In the genomic region with DNA sequence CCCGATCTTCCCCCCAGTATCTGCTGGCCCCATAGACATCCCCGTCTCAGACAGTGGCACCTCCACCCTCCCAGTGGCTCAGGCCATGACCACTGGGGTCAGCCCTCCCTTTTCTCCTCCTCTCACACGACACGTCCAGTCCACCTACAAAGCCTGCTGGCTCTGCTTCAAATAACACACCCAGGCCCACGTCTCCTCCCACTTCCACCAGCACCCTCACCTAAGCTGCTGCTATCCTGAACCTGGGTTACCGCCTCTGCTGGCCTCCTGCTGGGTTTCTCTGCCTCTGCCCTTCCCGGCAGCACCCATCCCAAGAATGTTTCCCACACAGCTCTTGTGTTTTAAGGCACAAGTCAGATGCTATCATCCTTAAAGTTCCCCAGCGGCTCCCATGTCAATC, we compare ENCODE assay signal across 20 cellular contexts. TPM values are rescaled to one million over a fixed set of nuclear protein-coding genes. Genes with fewer than 3 reads are reported as not detected.
"Had no signal": no experiment of that assay in that cellular context is flagged by ENCODE, and none has a peak within 500 bp of the region (broad histone marks: within the 10 kb centered on the region; RNA-seq: fewer than 3 reads in every experiment).

No MANE protein-coding gene starts in this region.

- H3K4me3 ChIP-seq: dorsolateral prefrontal cortex, lung, spleen, tibial artery had no signal

- DNase-seq: activated CD4-positive, alpha-beta T cell treated with anti-CD3 and anti-CD28 coated beads, Interleukin-2, amount 10 ng/mL, durations not matched to agents 7 days and 5 days; activated CD8-positive, alpha-beta T cell treated with anti-CD3 and anti-CD28 coated beads, Interleukin-2, amount 10 ng/mL, durations not matched to agents 7 days and 5 days; activated T-cell treated with anti-CD3 and anti-CD28 coated beads, Interleukin-2, amount 50 U/mL, for 24 hours; amniotic stem cell; caudate nucleus; dorsolateral prefrontal cortex; endodermal cell; foreskin keratinocyte; hypothalamus; midbrain; nephron progenitor cell; spleen; stimulated activated CD4-positive, alpha-beta T cell treated with anti-CD3 and anti-CD28 coated beads, Interleukin-4, amount 100 ng/mL, for 4 hours; stimulated activated naive B cell treated with anti-CD40 and anti-IgM and Interleukin-4, amounts not matched to agents 10 μg/mL and 1 μg/mL and 100 μg/mL, for 72 hours had no signal

- H3K9me3 Mint-ChIP-seq: activated CD4-positive, alpha-beta T cell treated with anti-CD3 and anti-CD28 coated beads, Interleukin-2, amount 10 ng/mL, durations not matched to agents 7 days and 5 days; activated T-cell treated with anti-CD3 and anti-CD28 coated beads, Interleukin-2, amount 50 U/mL, for 24 hours; stimulated activated naive B cell treated with anti-CD40 and anti-IgM and Interleukin-4, amounts not matched to agents 10 μg/mL and 1 μg/mL and 100 μg/mL, for 72 hours had no signal

- H3K9me3 ChIP-seq: spleen, tibial artery had no signal

- H3K36me3 ChIP-seq: tibial artery had no signal

- H3K4me1 Mint-ChIP-seq: endodermal cell; stimulated activated naive B cell treated with anti-CD40 and anti-IgM and Interleukin-4, amounts not matched to agents 10 μg/mL and 1 μg/mL and 100 μg/mL, for 72 hours had no signal

- H3K4me1 ChIP-seq: foreskin keratinocyte, spleen, tibial artery had no signal

- H3K4me3 Mint-ChIP-seq: activated CD4-positive, alpha-beta T cell treated with anti-CD3 and anti-CD28 coated beads, Interleukin-2, amount 10 ng/mL, durations not matched to agents 7 days and 5 days; activated CD8-positive, alpha-beta T cell treated with anti-CD3 and anti-CD28 coated beads, Interleukin-2, amount 10 ng/mL, durations not matched to agents 7 days and 5 days; activated naive CD8-positive, alpha-beta T cell; activated T-cell treated with anti-CD3 and anti-CD28 coated beads, Interleukin-2, amount 50 U/mL, for 24 hours; endodermal cell; nephron progenitor cell; stimulated activated naive B cell treated with anti-CD40 and anti-IgM and Interleukin-4, amounts not matched to agents 10 μg/mL and 1 μg/mL and 100 μg/mL, for 72 hours had no signal

- H3K27me3 ChIP-seq: foreskin keratinocyte, spleen, tibial artery had no signal

- ATAC-seq: activated CD8-positive, alpha-beta T cell treated with anti-CD3 and anti-CD28 coated beads, Interleukin-2, amount 10 ng/mL, durations not matched to agents 7 days and 5 days; foreskin keratinocyte; left lobe of liver; stimulated activated naive B cell treated with anti-CD40 and anti-IgM and Interleukin-4, amounts not matched to agents 10 μg/mL and 1 μg/mL and 100 μg/mL, for 72 hours had no signal

- H3K27ac Mint-ChIP-seq: endodermal cell; nephron progenitor cell; stimulated activated naive B cell treated with anti-CD40 and anti-IgM and Interleukin-4, amounts not matched to agents 10 μg/mL and 1 μg/mL and 100 μg/mL, for 72 hours had no signal

- H3K27ac ChIP-seq: dorsolateral prefrontal cortex, epithelial cell of prostate, foreskin keratinocyte, tibial artery had no signal

- H3K27me3 Mint-ChIP-seq: activated CD4-positive, alpha-beta T cell treated with anti-CD3 and anti-CD28 coated beads, Interleukin-2, amount 10 ng/mL, durations not matched to agents 7 days and 5 days; activated naive CD8-positive, alpha-beta T cell; activated T-cell treated with anti-CD3 and anti-CD28 coated beads, Interleukin-2, amount 50 U/mL, for 24 hours; stimulated activated naive B cell treated with anti-CD40 and anti-IgM and Interleukin-4, amounts not matched to agents 10 μg/mL and 1 μg/mL and 100 μg/mL, for 72 hours had no signal

RNA-seq across cellular contexts. Expression of a gene that starts 26.0 kb away (rescaled TPM):
- total RNA-seq: osteocyte had no signal
